ENCODE assay signal across 18 cellular contexts in genomic region chr3:183466575-183466974, GRCh38. TPM values are rescaled to one million over a fixed set of nuclear protein-coding genes. Genes with fewer than 3 reads are reported as not detected.
A peak's percentile ranks its signal among the peaks of the same experiment; 100 is the strongest.
DNase-seq lines count a peak whose midpoint lies in the region; ATAC-seq, FAIRE-seq and TF ChIP-seq lines count a peak whose summit lies in the region.
"Had no signal": no experiment of that assay in that cellular context is flagged by ENCODE, and none has a peak within 500 bp of the region (broad histone marks: within the 10 kb centered on the region; RNA-seq: fewer than 3 reads in every experiment).

No MANE protein-coding gene starts in this region.

- H3K79me2 ChIP-seq in H1 (ENCODE audit: control insufficient read depth in 1 of 2, insufficient read depth in 2 of 2, low read length in 2 of 2) (no peaks in the 10 kb centered on the region), osteoblast (ENCODE audit: insufficient read depth, low read length) (no peaks in the 10 kb centered on the region)

- CTCF ChIA-PET in HEK293 (lab: Yijun Ruan, JAX) (interaction anchor here (0.6 to 1.0 kb wide), 2 partner anchors 301 to 511 kb away, joined by 4 read pairs; no protein-coding TSS in a partner anchor), H1 (lab: Charles Lee; ENCODE audit: partially characterized antibody) (interaction anchor here (1.0 to 1.5 kb wide), 3 partner anchors 11 to 359 kb away, joined by 3 to 8 read pairs (median 3); partner anchors contain the start of gene MAP6D1)

- H4K91ac ChIP-seq in H1 (replicated peaks; ENCODE audit: insufficient read length, low read length): no peak overlapping the region

- no peak for ATAC-seq in GM19351 (IDR thresholded peaks at IDR 0.05; ENCODE audit: unreplicated experiment)

- H2BK15ac ChIP-seq in H1 (ENCODE audit: low read length): no peak overlapping the region

- H3K27me3 ChIP-seq in H1 (replicated peaks in 1 of 4; ENCODE audit: control insufficient read depth in 3 of 4, extremely low read depth in 1 of 4, insufficient read depth in 3 of 4, low read length in 3 of 4): no peaks in the 10 kb centered on the region
- peaks cover 4% of the 10 kb centered on the region for H3K27me3 ChIP-seq in osteoblast (ENCODE audit: insufficient read depth, low read length)
- no peaks in the 10 kb centered on the region for H3K27me3 ChIP-seq in sigmoid colon

- no peaks in the 10 kb centered on the region for H3K79me1 ChIP-seq in H1 (ENCODE audit: low read depth, low read length)

- H2BK20ac ChIP-seq in H1 (ENCODE audit: low read length): no peak overlapping the region

- H2BK12ac ChIP-seq in H1 (ENCODE audit: low read depth, low read length): no peak overlapping the region

- no peak overlapping the region for H3K9ac ChIP-seq in H1 (replicated peaks in 1 of 4; ENCODE audit: extremely low read depth in 1 of 4, low read depth in 3 of 4, low read length in 3 of 4)

- H3K23ac ChIP-seq in H1 (ENCODE audit: insufficient read length): no peak overlapping the region

- TF ChIP-seq CTCF in HEK293 (tag by site-specific recombination; IDR thresholded peaks at IDR 0.05) (no peak), H1 (IDR thresholded peaks at IDR 0.05; ENCODE audit: control extremely low read depth in 1 of 3, insufficient read depth in 1 of 3, low read depth in 1 of 3, low read length in 3 of 3) (no peak), osteoblast (IDR thresholded peaks at IDR 0.05; ENCODE audit: extremely low read depth, low read depth, low read length) (no peak), sigmoid colon (IDR thresholded peaks at IDR 0.05) (no peak)

- no peak overlapping the region for H2BK120ac ChIP-seq in H1 (replicated peaks; ENCODE audit: low read depth, low read length)

- H3K36me3 ChIP-seq in HEK293 (ENCODE audit: control insufficient read depth in 2 of 2, insufficient read depth in 1 of 2, low read length in 2 of 2) (no peaks in the 10 kb centered on the region), H1 (ENCODE audit: control insufficient read depth in 2 of 4, insufficient read depth in 4 of 4, low read length in 3 of 4) (no peaks in the 10 kb centered on the region), osteoblast (ENCODE audit: insufficient read depth, low read length) (no peaks in the 10 kb centered on the region), sigmoid colon (no peaks in the 10 kb centered on the region)
- H3K36me3 ChIP-seq: HAP-1 had no signal

- no peaks in the 10 kb centered on the region for H3K9me3 ChIP-seq in HEK293 (ENCODE audit: control insufficient read depth, insufficient read depth, low read depth, low read length)
- no peaks in the 10 kb centered on the region for H3K9me3 ChIP-seq in H1 (ENCODE audit: insufficient read depth in 2 of 2, low read depth in 1 of 2, low read length in 1 of 2)
- H3K9me3 ChIP-seq in osteoblast (ENCODE audit: low read depth, low read length): no peaks in the 10 kb centered on the region
- no peaks in the 10 kb centered on the region for H3K9me3 ChIP-seq in sigmoid colon
- H3K9me3 ChIP-seq: Caco-2, HAP-1 had no signal

- no peak for FAIRE-seq in H1 (lab: Jason Lieb, UNC)
- FAIRE-seq: D721Med, HTR-8/SVneo had no signal

- POLR2A ChIA-PET in HEK293 (lab: Yijun Ruan, JAX): no interaction called here
- POLR2A ChIA-PET in H1 (lab: Charles Lee; ENCODE audit: partially characterized antibody): no interaction called here

- H3K4ac ChIP-seq in H1 (replicated peaks; ENCODE audit: insufficient read length, low read depth, low read length): no peak overlapping the region

- no peak for TF ChIP-seq RAD21 in H1 (IDR thresholded peaks at IDR 0.05 in 1 of 2, conservative IDR thresholded peaks at IDR 0.05 in 1 of 2; ENCODE audit: low read depth in 2 of 2, low read length in 2 of 2)

- H3K4me1 ChIP-seq in HEK293 (ENCODE audit: control insufficient read depth, insufficient read depth, low read length) (no peaks in the 10 kb centered on the region), H1 (replicated peaks in 1 of 4; ENCODE audit: control insufficient read depth in 3 of 4, insufficient read depth in 4 of 4, low read length in 3 of 4) (no peaks in the 10 kb centered on the region), osteoblast (ENCODE audit: insufficient read depth, low read length) (no peaks in the 10 kb centered on the region), sigmoid colon (peaks cover 0 to 3% (median 3%) of the 10 kb centered on the region in 4 donors)
- H3K4me1 ChIP-seq: HAP-1 had no signal

- DNase-seq in NCI-H2171 treated with DMSO at 0.1 percent for 48 hours (lab: John Stamatoyannopoulos, UW): peak; percentile 64
- DNase-seq in H1 (ENCODE audit: low read depth in 1 of 2, low spot score in 2 of 2): peak in 1 of 2 experiments; percentile 35
- peak; percentile 34 for DNase-seq in osteoblast (ENCODE audit: insufficient read length, low spot score, missing footprints)
- no peak for DNase-seq in activated naive CD4-positive, alpha-beta T cell (lab: John Stamatoyannopoulos, UW)
- DNase-seq in sigmoid colon: no peak
- DNase-seq: ACHN; AML-193; Caco-2; CD4-positive, alpha-beta T cell; DMS79 treated with DMSO at 0.1 percent for 48 hours; GF-D8; KG1 had no signal

- H3K56ac ChIP-seq in H1 (replicated peaks; ENCODE audit: insufficient read length, low read depth, low read length): no peak overlapping the region

- no peak overlapping the region for H2BK5ac ChIP-seq in H1 (ENCODE audit: low read depth, low read length)

- no peak overlapping the region for H4K5ac ChIP-seq in H1 (ENCODE audit: insufficient read length, low read depth, low read length)

- no peak overlapping the region for H3K18ac ChIP-seq in H1 (ENCODE audit: extremely low read depth, low read length)

- no peak overlapping the region for H3K4me2 ChIP-seq in H1 (ENCODE audit: insufficient read depth in 1 of 2, low read depth in 2 of 2, low read length in 2 of 2)
- H3K4me2 ChIP-seq in osteoblast (ENCODE audit: insufficient read depth, low read length): no peak overlapping the region

- H3K27ac ChIP-seq in HEK293 (ENCODE audit: extremely low read depth, low read depth, low read length): no peak overlapping the region
- no peak overlapping the region for H3K27ac ChIP-seq in H1 (ENCODE audit: low read depth, low read length)
- H3K27ac ChIP-seq in osteoblast (ENCODE audit: low read depth, low read length): no peak overlapping the region
- no peak overlapping the region for H3K27ac ChIP-seq in sigmoid colon
- H3K27ac ChIP-seq: C4-2B had no signal

- H3K14ac ChIP-seq in H1 (ENCODE audit: insufficient read length): no peak overlapping the region

- intact Hi-C loops in sigmoid colon (cut with DNase I): no loop called here

- H4K20me1 ChIP-seq in H1 (replicated peaks in 1 of 2; ENCODE audit: control insufficient read depth in 1 of 2, insufficient read depth in 2 of 2, low read length in 2 of 2): no peaks in the 10 kb centered on the region
- no peaks in the 10 kb centered on the region for H4K20me1 ChIP-seq in osteoblast (ENCODE audit: insufficient read depth, low read length)

- TF ChIP-seq EP300 in H1 (IDR thresholded peaks at IDR 0.05; ENCODE audit: borderline replicate concordance in 1 of 2, low read depth in 2 of 2, low read length in 2 of 2) (no peak), sigmoid colon (IDR thresholded peaks at IDR 0.05) (no peak)

- no peak overlapping the region for H2AK5ac ChIP-seq in H1 (ENCODE audit: low read depth, low read length)

- no peak overlapping the region for H4K8ac ChIP-seq in H1 (ENCODE audit: extremely low read depth, insufficient read depth, low read length)

- WGBS in H1 (ENCODE audit: extremely low coverage in 1 of 2, insufficient coverage in 1 of 2, insufficient read length in 1 of 2, insufficient replicate concordance in 2 of 2, low coverage in 1 of 2, low lambda C conversion rate in 2 of 2, missing lambda C conversion rate in 1 of 2), 2 experiments: 87% methylated on average over 3 of the region's 3 CpGs; no CpG with 5 or more reads in 1 of the 2 experiments
- 84 to 89% methylated on average over 3 of the region's 3 CpGs for WGBS in sigmoid colon, 2 donors

- H3K23me2 ChIP-seq in H1 (ENCODE audit: low read depth, low read length): no peaks in the 10 kb centered on the region

- H3K4me3 ChIP-seq in HEK293 (ENCODE audit: low read depth, low read length) (no peak overlapping the region), H1 (ENCODE audit: extremely low read depth in 1 of 4, insufficient read depth in 2 of 4, low read depth in 3 of 4, low read length in 4 of 4) (no peak overlapping the region), osteoblast (ENCODE audit: insufficient read depth, low read length) (no peak overlapping the region), sigmoid colon (no peak overlapping the region)
- H3K4me3 ChIP-seq: HAP-1 had no signal

- no peak overlapping the region for H2AFZ ChIP-seq in H1 (ENCODE audit: low read length)
- H2AFZ ChIP-seq in osteoblast (ENCODE audit: low read length): no peak overlapping the region

- TF ChIP-seq POLR2A in H1 (IDR thresholded peaks at IDR 0.05; ENCODE audit: control extremely low read depth in 1 of 2, low read depth in 2 of 2, low read length in 2 of 2) (no peak), sigmoid colon (IDR thresholded peaks at IDR 0.05) (no peak)

TF ChIP-seq in HEK293, 187 proteins besides CTCF, POLR2A, EP300 and RAD21:
- TF ChIP-seq ZNF416 (tag by site-specific recombination; IDR thresholded peaks at IDR 0.05) (no peak), ZBTB20 (tag by site-specific recombination; IDR thresholded peaks at IDR 0.05) (peak; percentile 33; the same call in 1 of the 2 replicates)
TF ChIP-seq in HEK293: peak in this region for 1.

TF ChIP-seq in H1, 55 proteins besides CTCF, POLR2A, EP300 and RAD21:
- TF ChIP-seq SIN3A (conservative IDR thresholded peaks at IDR 0.05 in 1 of 2, IDR thresholded peaks at IDR 0.05 in 1 of 2; ENCODE audit: low read depth in 1 of 2, low read length in 2 of 2) (peak; percentile 68 to 73; a peak in 1 of 4 replicates), USF2 (IDR thresholded peaks at IDR 0.05; ENCODE audit: low read length) (no peak)

RNA-seq across cellular contexts. Expression of gene MCF2L2, which starts 38.2 kb away (rescaled TPM):
- total RNA-seq in H1 (2021; fragmentation: NEBNext Ultra II Directional; extraction: Animal tissue kit (Norgen Biotek cat#: 25700)): 12.2 and 13.7 TPM in 2 replicates
- polyA plus RNA-seq in H1 (2011; rRNA removed) (4.1 and 4.2 TPM in 2 replicates), sigmoid colon (1 to 10 TPM in 2 of 3 donors, not detected in 1; 2.4 to 3.9 TPM)
- 5.8 TPM for polyA plus RNA-seq in H1 (2011; cell fraction: cytosol; rRNA removed)
- polyA plus RNA-seq in H1 (2011; cell fraction: nucleus; rRNA removed): 15.6 TPM
- polyA plus RNA-seq in H1 (2012, experiment 1 of 2): 5.2 to 8.0 TPM (median 5.7 TPM) in 4 replicates
- 0.46 TPM for polyA plus RNA-seq in H1 (2012, experiment 2 of 2)
- 4.7 TPM for polyA plus RNA-seq in H1 (2013, experiment 1 of 2)
- polyA plus RNA-seq in H1 (2013, experiment 2 of 2): 4.2 TPM
- 17.6 and 18.9 TPM in 2 replicates for polyA minus RNA-seq in H1 (2011; rRNA and poly(A)+ RNA removed)
- 10.4 TPM for polyA minus RNA-seq in H1 (2011; cell fraction: cytosol; rRNA and poly(A)+ RNA removed)
- polyA minus RNA-seq in H1 (2011; cell fraction: nucleus; rRNA and poly(A)+ RNA removed): 25.9 TPM
- total RNA-seq in osteoblast (under 0.01 TPM in 2 replicates), sigmoid colon (1 to 10 TPM in 3 of 4 donors, under 1 TPM in 1; 0.99 to 5.0 (median 4.4) TPM)

Comparison
In these comparisons a context has a peak if more than half of its experiments do, and no peak if none do; other contexts are left out.
1. DNase-seq: peak in NCI-H2171 treated with DMSO at 0.1 percent for 48 hours (single experiment) and osteoblast (single experiment); none in activated naive CD4-positive, alpha-beta T cell (0 of 4) and sigmoid colon (single experiment).